In the genomic region with DNA sequence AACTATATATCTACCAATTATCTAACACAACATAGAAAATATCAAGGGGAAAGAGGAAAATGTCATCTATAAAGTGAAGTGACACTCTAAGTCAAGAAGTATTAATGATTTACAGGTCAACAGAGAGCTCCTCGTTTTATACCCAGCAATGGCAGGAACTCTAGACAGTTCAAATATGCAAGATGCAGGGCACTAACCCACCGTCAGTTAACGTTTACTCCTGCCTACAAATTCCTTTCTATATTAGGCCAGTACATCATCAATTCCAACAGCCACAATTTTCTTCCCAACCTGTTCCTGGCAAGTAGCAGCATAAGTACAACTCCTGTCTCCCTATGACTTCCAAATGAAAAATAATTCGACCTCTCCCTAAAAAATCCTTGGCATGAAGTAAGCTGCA, we compare ENCODE assay signal across 31 cellular contexts. TPM values are rescaled to one million over a fixed set of nuclear protein-coding genes. Genes with fewer than 3 reads are reported as not detected.
DNase-seq lines count a peak whose midpoint lies in the region; ATAC-seq and TF ChIP-seq lines count a peak whose summit lies in the region.
"Had no signal": no experiment of that assay in that cellular context is flagged by ENCODE, and none has a peak within 500 bp of the region (broad histone marks: within the 10 kb centered on the region; RNA-seq: fewer than 3 reads in every experiment).

No MANE protein-coding gene starts in this region.

- no peaks in the 10 kb centered on the region for H3K27me3 ChIP-seq in A673 (replicated peaks; ENCODE audit: insufficient read depth, low read depth, low read length, poor library complexity)
- H3K27me3 ChIP-seq in gastroesophageal sphincter, result no peaks in the 10 kb centered on the region
- no peaks in the 10 kb centered on the region for H3K27me3 ChIP-seq in lower lobe of right lung (ENCODE audit: low read depth)
- H3K27me3 ChIP-seq in aorta (ENCODE audit: control insufficient read depth in 1 of 2, insufficient read depth in 2 of 2, low read length in 1 of 2), result no peaks in the 10 kb centered on the region
- H3K27me3 ChIP-seq: esophagus squamous epithelium, foreskin keratinocyte, suprapubic skin had no signal

- peaks cover 36% of the 10 kb centered on the region for H3K36me3 Mint-ChIP-seq in chondrocyte (ENCODE audit: low read depth)

- TF ChIP-seq POLR2A in gastroesophageal sphincter (IDR thresholded peaks at IDR 0.05), result no peak

- intact Hi-C loops in A673 (cut with micrococcal nuclease; ENCODE audit: unreplicated experiment) (no loop called here), lower lobe of right lung (cut with DNase I) (no loop called here), aorta (cut with DNase I) (no loop called here)

- peaks cover 29% of the 10 kb centered on the region for H3K4me1 Mint-ChIP-seq in chondrocyte (ENCODE audit: low read depth)
- H3K4me1 Mint-ChIP-seq: CD14-positive monocyte, memory B cell had no signal

- peak; percentile 61 for ATAC-seq in gastroesophageal sphincter
- peak; percentile 67 to 72 for ATAC-seq in lower lobe of right lung
- ATAC-seq in aorta (ENCODE audit: low FRiP score), result no peak
- ATAC-seq: activated naive CD8-positive, alpha-beta T cell treated with anti-CD3 and anti-CD28 coated beads, Interleukin-2, amount 50 U/mL, for 24 hours; foreskin keratinocyte; HCT116; Panc1 had no signal

- H3K9me3 ChIP-seq in A673 (ENCODE audit: low read depth, low read length, poor library complexity, severe bottlenecking), result no peaks in the 10 kb centered on the region
- H3K9me3 ChIP-seq in gastroesophageal sphincter, result no peaks in the 10 kb centered on the region
- no peaks in the 10 kb centered on the region for H3K9me3 ChIP-seq in lower lobe of right lung
- H3K9me3 ChIP-seq in aorta (ENCODE audit: control insufficient read depth, low read length), result no peaks in the 10 kb centered on the region
- H3K9me3 ChIP-seq: esophagus squamous epithelium, prostate gland, suprapubic skin had no signal

- WGBS in gastroesophageal sphincter (ENCODE audit: low coverage in 1 of 2), 2 donors, result 10 to 30% methylated on average over 4 of the region's 4 CpGs
- whole genome bisulfite sequencing in aorta, 2 donors, result 9 to 13% methylated on average over 4 of the region's 4 CpGs

- TF ChIP-seq CTCF in A673 (conservative IDR thresholded peaks at IDR 0.05; ENCODE audit: low read depth, low read length), result no peak
- TF ChIP-seq CTCF in gastroesophageal sphincter (IDR thresholded peaks at IDR 0.05), result no peak
- TF ChIP-seq CTCF in lower lobe of right lung (IDR thresholded peaks at IDR 0.05), result no peak
- TF ChIP-seq CTCF in chondrocyte (IDR thresholded peaks at IDR 0.05), result no peak

- no peaks in the 10 kb centered on the region for H3K4me1 ChIP-seq in A673 (ENCODE audit: insufficient read depth, low read length, poor library complexity, severe bottlenecking)
- peaks cover 0 to 23% (median 4%) of the 10 kb centered on the region in 3 donors for H3K4me1 ChIP-seq in gastroesophageal sphincter
- peaks cover 22% of the 10 kb centered on the region for H3K4me1 ChIP-seq in lower lobe of right lung
- H3K4me1 ChIP-seq in aorta (ENCODE audit: control insufficient read depth in 1 of 2, insufficient read depth in 2 of 2, low read length in 2 of 2), result peaks cover 0 to 2% of the 10 kb centered on the region in 2 donors
- H3K4me1 ChIP-seq: esophagus squamous epithelium, foreskin keratinocyte, prostate gland, suprapubic skin had no signal

- no peak overlapping the region for H3K4me3 Mint-ChIP-seq in chondrocyte (ENCODE audit: unreplicated experiment)
- H3K4me3 Mint-ChIP-seq: activated naive CD8-positive, alpha-beta T cell treated with anti-CD3 and anti-CD28 coated beads, Interleukin-2, amount 50 U/mL, for 24 hours; CD14-positive monocyte; central memory CD8-positive, alpha-beta T cell; memory B cell; naive B cell; T-helper 2 cell treated with Interferon-gamma antibody and Interleukin-4, amounts not matched to agents 5 μg/mL and 100 μg/mL, for 36 hours had no signal

- no peak overlapping the region for H3K27ac Mint-ChIP-seq in chondrocyte (ENCODE audit: unreplicated experiment)
- H3K27ac Mint-ChIP-seq: activated naive CD8-positive, alpha-beta T cell treated with anti-CD3 and anti-CD28 coated beads, Interleukin-2, amount 50 U/mL, for 24 hours; T-helper 2 cell treated with Interferon-gamma antibody and Interleukin-4, amounts not matched to agents 5 μg/mL and 100 μg/mL, for 36 hours had no signal

- POLR2A ChIA-PET in A673 (lab: Charles Lee; ENCODE audit: low non-redundant PET), result no interaction called here

- in situ Hi-C loops in ACHN (cut with HindIII; ENCODE audit: low pct_ligation_motif_present, low pct_unique_long_range_greater_than_20kb, low sequenced_read_pairs), result no loop called here

- no peaks in the 10 kb centered on the region for H3K27me3 Mint-ChIP-seq in chondrocyte (ENCODE audit: low read depth)
- H3K27me3 Mint-ChIP-seq: activated naive CD8-positive, alpha-beta T cell treated with anti-CD3 and anti-CD28 coated beads, Interleukin-2, amount 50 U/mL, for 24 hours; central memory CD8-positive, alpha-beta T cell; memory B cell; naive B cell had no signal

- H3K9me3 Mint-ChIP-seq in chondrocyte (ENCODE audit: low read depth), result no peaks in the 10 kb centered on the region
- H3K9me3 Mint-ChIP-seq: activated naive CD8-positive, alpha-beta T cell treated with anti-CD3 and anti-CD28 coated beads, Interleukin-2, amount 50 U/mL, for 24 hours; central memory CD8-positive, alpha-beta T cell; memory B cell; naive B cell; T-helper 2 cell treated with Interferon-gamma antibody and Interleukin-4, amounts not matched to agents 5 μg/mL and 100 μg/mL, for 36 hours had no signal

- TF ChIP-seq EP300 in gastroesophageal sphincter (IDR thresholded peaks at IDR 0.05), result no peak

- DNase-seq in A673 (ENCODE audit: low spot score) (no peak), ACHN (peak; percentile 63), lower lobe of right lung (no peak), aorta (no peak), amygdala (lab: John Stamatoyannopoulos, UW) (no peak), chondrocyte (ENCODE audit: low spot score) (no peak)
- no peak for DNase-seq in stimulated activated CD8-positive, alpha-beta memory T cell treated with anti-CD3 and anti-CD28 coated beads, Interleukin-4, amount 100 ng/mL, for 48 hours
- DNase-seq: activated CD8-positive, alpha-beta memory T cell treated with anti-CD3 and anti-CD28 coated beads for 24 hours; activated gamma-delta T cell treated with Interleukin-2 at 50 U/mL for 16 hours; activated naive CD8-positive, alpha-beta T cell treated with anti-CD3 and anti-CD28 coated beads, Interleukin-2, amount 50 U/mL, for 24 hours; Calu3; dermis blood vessel endothelial cell; esophagus squamous epithelium; foreskin keratinocyte; naive B cell; NCI-H1048; NCI-H1694; NCI-H446 treated with DMSO at 0.1 percent for 48 hours; NCI-H774; SIG-M5; stimulated activated naive CD4-positive, alpha-beta T cell treated with Interleukin-2 at 50 U/mL for 16 hours had no signal

- H3K27ac ChIP-seq in A673 (ENCODE audit: low read depth, low read length, poor library complexity, severe bottlenecking) (peak overlapping the region; percentile 5), gastroesophageal sphincter (peak overlapping the region in 3 of 4 donors; percentile 35 to 75 (median 68)), lower lobe of right lung (no peak overlapping the region), aorta (ENCODE audit: low read depth in 1 of 2, low read length in 2 of 2) (no peak overlapping the region)
- H3K27ac ChIP-seq: esophagus squamous epithelium, foreskin keratinocyte, prostate gland, skin epidermis, suprapubic skin had no signal

- peaks cover 66% of the 10 kb centered on the region for H3K36me3 ChIP-seq in A673 (ENCODE audit: insufficient read depth, low read length, poor library complexity, severe bottlenecking)
- H3K36me3 ChIP-seq in gastroesophageal sphincter, result peaks cover 4 to 74% of the 10 kb centered on the region in 2 donors
- H3K36me3 ChIP-seq in lower lobe of right lung, result peaks cover 62% of the 10 kb centered on the region
- peaks cover 13 to 15% of the 10 kb centered on the region in 2 donors for H3K36me3 ChIP-seq in aorta (ENCODE audit: control insufficient read depth in 1 of 2, insufficient read depth in 2 of 2, low read length in 1 of 2)

- no TSS peak for BruUV-seq in A673 (replicated peaks; lab: Mats Ljungman, UMichigan)

- CTCF ChIA-PET in A673 (lab: Charles Lee), result no interaction called here

- no peak overlapping the region for H3K4me3 ChIP-seq in A673 (ENCODE audit: low read depth, low read length, poor library complexity, severe bottlenecking)
- H3K4me3 ChIP-seq in gastroesophageal sphincter, result no peak overlapping the region
- H3K4me3 ChIP-seq in lower lobe of right lung, result no peak overlapping the region
- no peak overlapping the region for H3K4me3 ChIP-seq in aorta (ENCODE audit: low read length in 2 of 2)
- H3K4me3 ChIP-seq: esophagus squamous epithelium, prostate gland, skin epidermis, suprapubic skin had no signal

RNA-seq across cellular contexts. Expression of a gene that starts 9.0 kb away (rescaled TPM):
- 46.9 and 51.4 TPM in 2 replicates for total RNA-seq in A673 (2021)
- total RNA-seq in gastroesophageal sphincter, result 10 to 100 TPM; 39.0 to 49.0 (median 43.7) TPM
- 38.3 TPM for total RNA-seq in lower lobe of right lung
- total RNA-seq in aorta, result 10 to 100 TPM; 23.4 to 25.6 TPM
- polyA plus RNA-seq in aorta, result 10 to 100 TPM; 18.7 to 31.0 TPM
- 26.5 to 29.6 TPM (median 29.0 TPM) in 3 replicates for total RNA-seq in chondrocyte

RNA-seq across cellular contexts. Expression of a gene that starts 25.5 kb away (rescaled TPM):
- total RNA-seq in A673 (2021) (51.0 and 51.8 TPM in 2 replicates), gastroesophageal sphincter (10 to 100 TPM; 17.9 to 40.3 (median 23.1) TPM), lower lobe of right lung (34.1 TPM), aorta (10 to 100 TPM; 36.7 to 42.0 TPM), chondrocyte (26.4 to 34.9 TPM (median 28.9 TPM) in 3 replicates)
- 1 to 10 TPM; 3.9 to 7.4 TPM for polyA plus RNA-seq in aorta

Comparison
In these comparisons a context has a peak if more than half of its experiments do, and no peak if none do; other contexts are left out.
1. H3K27ac ChIP-seq: peak in A673 (single experiment) and gastroesophageal sphincter (3 of 4); none in lower lobe of right lung (single experiment) and aorta (0 of 2).